ENCODE assay signal across 35 cellular contexts in the genomic region with DNA sequence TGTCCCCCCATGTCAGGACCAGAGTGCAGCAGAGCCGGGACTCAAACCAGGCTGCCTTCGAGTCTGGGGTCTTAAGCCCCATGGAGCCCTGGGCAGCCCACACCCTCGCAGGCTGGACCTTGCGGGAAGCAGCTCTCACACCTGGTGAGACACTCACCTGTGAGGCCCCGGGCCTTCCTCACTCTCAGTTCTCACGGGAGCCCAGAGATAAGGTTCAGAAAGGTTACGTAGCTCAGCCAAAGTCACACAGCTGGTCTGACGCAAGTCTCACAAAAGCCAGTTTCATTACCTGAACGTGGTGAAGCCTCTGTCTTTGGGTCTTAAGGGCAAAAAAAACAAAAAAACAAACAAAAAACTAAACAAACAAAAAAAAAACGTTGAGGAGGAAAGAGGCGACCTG. TPM values are rescaled to one million over a fixed set of nuclear protein-coding genes. Genes with fewer than 3 reads are reported as not detected.
"Had no signal": no experiment of that assay in that cellular context is flagged by ENCODE, and none has a peak within 500 bp of the region (broad histone marks: within the 10 kb centered on the region; RNA-seq: fewer than 3 reads in every experiment).

No MANE protein-coding gene starts in this region.

- FAIRE-seq: K562, RCC 7860 had no signal

- DNase-seq: Kasumi-1, KG1, MG63, MV-4-11, NCI-H1092, NCI-H1105, NCI-H1417 treated with DMSO at 0.1 percent for 48 hours, NCI-H1436 treated with DMSO at 0.1 percent for 48 hours, NCI-H1694 treated with DMSO at 0.1 percent for 48 hours, NCI-H187 treated with DMSO at 0.1 percent for 48 hours, NCI-H2029, NCI-H2081, NCI-H2171 treated with DMSO at 0.1 percent for 48 hours, NCI-H2227 treated with DMSO at 0.1 percent for 48 hours, NCI-H345, NCI-H446 treated with DMSO at 0.1 percent for 48 hours, NCI-H510A, NCI-H524, NCI-H526, NCI-H69, NCI-H748 treated with DMSO at 0.1 percent for 48 hours, NCI-H82, PC-9, SHP77, SIG-M5, SJCRH30 had no signal

- H3K4me2 ChIP-seq: PC-9 had no signal

- H3K27ac ChIP-seq: PC-9, SK-N-MC had no signal

- H3K27me3 ChIP-seq: SJCRH30 had no signal

- H3K4me3 ChIP-seq: K562, MG63, PC-9, SJCRH30, SK-N-MC had no signal

- H3K9me3 ChIP-seq: MG63 had no signal

- ATAC-seq: K562, Panc1, SK-N-SH treated with all-trans-retinoic acid at 6 μM for 48 hours had no signal

- H2AFZ ChIP-seq: PC-9 had no signal

- H3K36me3 ChIP-seq: MG63, SJCRH30 had no signal

RNA-seq across cellular contexts. Expression of gene SSTR5, which starts 32.8 kb away (rescaled TPM):
- total RNA-seq: K562, M059J, OCI-LY7, PC-9, RPMI7951, SK-MEL-5 had no signal
- polyA plus RNA-seq: K562 had no signal

RNA-seq across cellular contexts. Expression of gene C1QTNF8, which starts 56.3 kb away (rescaled TPM):
- total RNA-seq: K562, M059J, OCI-LY7, PC-9, RPMI7951, SJCRH30, SK-MEL-5 had no signal
- polyA plus RNA-seq: K562 had no signal

RNA-seq across cellular contexts. Expression of gene SOX8, which starts 58.2 kb away (rescaled TPM):
- total RNA-seq: M059J, PC-9, RPMI7951 had no signal
